ENCODE assay signal across 8 cellular contexts in the genomic region with DNA sequence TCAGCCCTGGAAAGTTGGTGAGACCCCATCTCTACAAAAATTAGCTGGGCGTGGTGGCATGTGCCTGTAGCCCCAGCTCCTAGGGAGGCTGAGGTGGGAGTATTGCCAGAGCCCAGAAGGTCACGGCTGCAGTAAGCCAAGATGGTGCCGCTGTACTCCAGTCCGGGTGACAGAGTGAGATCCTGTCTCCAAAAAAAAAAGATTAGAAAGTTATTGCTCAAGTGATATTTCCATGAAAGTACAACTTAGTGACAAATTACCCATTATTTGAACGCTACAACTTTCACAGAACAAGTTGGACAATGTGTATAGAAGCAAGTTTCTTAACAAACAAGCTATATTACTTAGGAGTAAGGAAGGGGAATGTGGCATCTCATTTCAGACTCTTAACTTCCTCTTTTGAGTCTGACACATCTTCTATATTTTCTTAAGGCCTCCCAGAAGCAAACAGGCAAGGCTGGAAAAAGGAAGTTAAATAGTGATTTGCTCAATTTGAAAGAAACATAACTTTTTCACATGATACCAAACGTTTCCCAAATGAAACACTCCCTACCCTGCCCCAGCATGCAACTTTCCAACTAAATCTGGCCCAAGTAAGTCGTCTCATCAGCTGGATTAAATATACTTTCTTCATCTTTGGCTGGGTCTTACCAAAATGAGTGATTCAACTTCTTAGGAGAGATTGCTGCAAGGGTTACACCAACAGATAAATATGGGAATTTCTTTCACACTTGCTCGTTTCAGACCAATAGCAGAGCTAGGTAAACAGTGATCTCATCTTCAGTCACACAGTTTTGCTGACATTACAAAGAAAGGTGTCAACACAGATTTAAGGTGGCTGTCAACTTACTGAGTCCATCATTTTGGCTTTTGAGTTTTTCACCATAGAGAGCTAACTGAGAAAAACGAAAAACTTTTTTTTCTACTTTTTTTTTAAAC.
DNase-seq lines count a peak whose midpoint lies in the region; ATAC-seq, FAIRE-seq and TF ChIP-seq lines count a peak whose summit lies in the region.

No MANE protein-coding gene starts in this region.

- intact Hi-C loops in activated CD4-positive, alpha-beta memory T cell treated with anti-CD3 and anti-CD28 coated beads for 36 hours (cut with micrococcal nuclease): no loop called here
- intact Hi-C loops in heart left ventricle (cut with DNase I): no loop called here

- H3K9me3 Mint-ChIP-seq in activated CD4-positive, alpha-beta memory T cell treated with anti-CD3 and anti-CD28 coated beads for 36 hours: no peaks in the 10 kb centered on the region

- H3K27me3 Mint-ChIP-seq in activated CD4-positive, alpha-beta memory T cell treated with anti-CD3 and anti-CD28 coated beads for 36 hours: no peaks in the 10 kb centered on the region

- H3K27me3 ChIP-seq in heart left ventricle (no peaks in the 10 kb centered on the region), small intestine (ENCODE audit: control insufficient read depth in 2 of 2, insufficient read depth in 2 of 2, low read length in 2 of 2) (no peaks in the 10 kb centered on the region)

- 81 to 86% (median 83%) methylated on average over 9 of the region's 9 CpGs for WGBS in heart left ventricle, 4 donors
- WGBS in small intestine, 3 donors: 56 to 61% (median 59%) methylated on average over 9 of the region's 9 CpGs

- TF ChIP-seq POLR2A in GM12892 (IDR thresholded peaks at IDR 0.05; ENCODE audit: low read depth, low read length): no peak
- TF ChIP-seq POLR2A in heart left ventricle (IDR thresholded peaks at IDR 0.05): no peak

- peak overlapping the region in 11 of 12 donors; percentile 26 to 85 (median 54) for H3K27ac ChIP-seq in heart left ventricle
- peak overlapping the region; percentile 84 to 87 for H3K27ac ChIP-seq in small intestine (ENCODE audit: low read depth in 1 of 2, low read length in 1 of 2)

- H3K36me3 Mint-ChIP-seq in activated CD4-positive, alpha-beta memory T cell treated with anti-CD3 and anti-CD28 coated beads for 36 hours: peaks cover 1% of the 10 kb centered on the region

- peak overlapping the region; percentile 36 for H3K4me3 Mint-ChIP-seq in activated CD4-positive, alpha-beta memory T cell treated with anti-CD3 and anti-CD28 coated beads for 36 hours

- DNase-seq in GM12892 (ENCODE audit: insufficient read length): no peak
- no peak for DNase-seq in activated CD4-positive, alpha-beta memory T cell treated with anti-CD3 and anti-CD28 coated beads for 36 hours
- DNase-seq in heart left ventricle: no peak
- peak; percentile 69 for DNase-seq in small intestine
- DNase-seq in ecto neural progenitor cell (ENCODE audit: low spot score): no peak
- no peak for DNase-seq in amygdala (lab: John Stamatoyannopoulos, UW)
- DNase-seq in NCI-H1694 treated with DMSO at 0.1 percent for 48 hours (lab: John Stamatoyannopoulos, UW): no peak

- POLR2A ChIA-PET in activated CD4-positive, alpha-beta memory T cell treated with anti-CD3 and anti-CD28 coated beads for 36 hours (lab: Charles Lee): interaction anchor here (0.7 to 6.5 kb wide), 18 partner anchors 15 to 229 kb away, joined by 3 to 103 read pairs (median 9); partner anchors contain the start of gene KLF6

- TF ChIP-seq CTCF in heart left ventricle (IDR thresholded peaks at IDR 0.05): no peak

- H3K27ac Mint-ChIP-seq in activated CD4-positive, alpha-beta memory T cell treated with anti-CD3 and anti-CD28 coated beads for 36 hours: peak overlapping the region; percentile 92

- H3K4me3 ChIP-seq in heart left ventricle (no peak overlapping the region), small intestine (ENCODE audit: low read depth in 1 of 2, low read length in 2 of 2) (no peak overlapping the region)

- CTCF ChIA-PET in activated CD4-positive, alpha-beta memory T cell treated with anti-CD3 and anti-CD28 coated beads for 36 hours (lab: Charles Lee): interaction anchor here (0.7 to 2.3 kb wide), 7 partner anchors 15 to 70 kb away, joined by 4 to 12 read pairs (median 8); no protein-coding TSS in a partner anchor

- ATAC-seq in HG03457 (IDR thresholded peaks at IDR 0.05; ENCODE audit: unreplicated experiment) (peak; percentile 30), heart left ventricle (peak; percentile 8 to 60 (median 52))

- H3K4me1 Mint-ChIP-seq in activated CD4-positive, alpha-beta memory T cell treated with anti-CD3 and anti-CD28 coated beads for 36 hours (ENCODE audit: low read depth): peaks cover 53% of the 10 kb centered on the region

- H3K4me1 ChIP-seq in heart left ventricle (peaks cover 0 to 51% (median 17%) of the 10 kb centered on the region in 12 donors), small intestine (ENCODE audit: control insufficient read depth in 2 of 2, insufficient read depth in 1 of 2, low read depth in 1 of 2, low read length in 1 of 2) (peaks cover 9 to 18% of the 10 kb centered on the region in 2 donors)

- no peaks in the 10 kb centered on the region for H3K9me3 ChIP-seq in heart left ventricle
- no peaks in the 10 kb centered on the region for H3K9me3 ChIP-seq in small intestine (ENCODE audit: control insufficient read depth, low read depth)

- no peaks in the 10 kb centered on the region for H3K36me3 ChIP-seq in heart left ventricle
- no peaks in the 10 kb centered on the region for H3K36me3 ChIP-seq in small intestine (ENCODE audit: control insufficient read depth in 2 of 2, insufficient read depth in 2 of 2, low read length in 2 of 2)

- peak; percentile 78 for FAIRE-seq in GM12892 (lab: Jason Lieb, UNC)
- FAIRE-seq in small intestine (lab: Jason Lieb, UNC): no peak
